25 cellular contexts compared by ENCODE assay signal in the genomic region with DNA sequence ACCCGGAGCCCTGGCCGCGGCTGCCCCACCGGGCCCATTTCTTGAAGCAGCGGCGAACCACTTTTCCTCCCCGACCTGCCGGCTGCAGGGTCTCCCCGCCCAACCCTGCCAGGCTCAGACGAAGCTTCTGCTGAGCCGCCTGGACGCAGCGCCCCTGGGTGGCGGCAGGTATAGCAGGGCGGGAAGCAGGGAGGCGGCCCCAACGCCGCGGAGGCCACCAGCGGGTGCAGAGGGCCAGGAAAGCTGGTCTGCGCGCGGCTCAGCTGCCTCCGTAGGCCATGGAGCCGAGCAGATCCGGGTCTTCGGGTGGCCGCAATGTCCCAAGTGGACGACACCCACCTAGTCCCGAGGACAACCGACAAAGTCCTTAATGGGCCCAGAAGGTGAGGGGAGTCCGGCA.
"Had no signal": no experiment of that assay in that cellular context is flagged by ENCODE, and none has a peak within 500 bp of the region (broad histone marks: within the 10 kb centered on the region; RNA-seq: fewer than 3 reads in every experiment).

No MANE protein-coding gene starts in this region.

- H3K9me3 ChIP-seq: breast epithelium, SJCRH30, SK-N-SH had no signal

- H3K27ac ChIP-seq: breast epithelium, SJCRH30, VCaP had no signal

- H3K9ac ChIP-seq: SK-N-SH had no signal

- H3K4me2 ChIP-seq: SK-N-SH had no signal

- H3K4me3 ChIP-seq: breast epithelium, SJCRH30 had no signal

- ATAC-seq: activated CD4-positive, alpha-beta T cell treated with anti-CD3 and anti-CD28 coated beads for 36 hours; activated CD8-positive, alpha-beta T cell treated with anti-CD3 and anti-CD28 coated beads for 36 hours; activated T-cell treated with anti-CD3 and anti-CD28 coated beads, Interleukin-2, amount 50 U/mL, for 72 hours; Panc1; Right ventricle myocardium inferior had no signal

- DNase-seq: activated CD4-positive, alpha-beta T cell treated with anti-CD3 and anti-CD28 coated beads for 36 hours; activated CD4-positive, alpha-beta T cell treated with anti-CD3 and anti-CD28 coated beads, Interleukin-2, amount 50 U/mL, for 1 hour; activated CD8-positive, alpha-beta memory T cell treated with anti-CD3 and anti-CD28 coated beads, Interleukin-2, amount 50 U/mL, for 4 hours; activated CD8-positive, alpha-beta T cell treated with anti-CD3 and anti-CD28 coated beads for 36 hours; activated naive CD4-positive, alpha-beta T cell; activated T-cell treated with anti-CD3 and anti-CD28 coated beads, Interleukin-2, amount 50 U/mL, for 72 hours; caudate nucleus; Karpas-422; MM.1S; NCI-H1105; NCI-H1436; NCI-H187; NCI-H2081 treated with DMSO at 0.1 percent for 48 hours; NCI-H226; NCI-H526 treated with DMSO at 0.1 percent for 48 hours; NCI-H82; OCI-M1; RPMI8226; SJCRH30; SK-N-SH; T-helper 1 cell had no signal

- H3K36me3 ChIP-seq: breast epithelium, SJCRH30 had no signal

- H3K27me3 ChIP-seq: breast epithelium, SJCRH30 had no signal

- H3K4me1 ChIP-seq: breast epithelium, SJCRH30 had no signal
